31 cellular contexts compared by ENCODE assay signal in the genomic region with DNA sequence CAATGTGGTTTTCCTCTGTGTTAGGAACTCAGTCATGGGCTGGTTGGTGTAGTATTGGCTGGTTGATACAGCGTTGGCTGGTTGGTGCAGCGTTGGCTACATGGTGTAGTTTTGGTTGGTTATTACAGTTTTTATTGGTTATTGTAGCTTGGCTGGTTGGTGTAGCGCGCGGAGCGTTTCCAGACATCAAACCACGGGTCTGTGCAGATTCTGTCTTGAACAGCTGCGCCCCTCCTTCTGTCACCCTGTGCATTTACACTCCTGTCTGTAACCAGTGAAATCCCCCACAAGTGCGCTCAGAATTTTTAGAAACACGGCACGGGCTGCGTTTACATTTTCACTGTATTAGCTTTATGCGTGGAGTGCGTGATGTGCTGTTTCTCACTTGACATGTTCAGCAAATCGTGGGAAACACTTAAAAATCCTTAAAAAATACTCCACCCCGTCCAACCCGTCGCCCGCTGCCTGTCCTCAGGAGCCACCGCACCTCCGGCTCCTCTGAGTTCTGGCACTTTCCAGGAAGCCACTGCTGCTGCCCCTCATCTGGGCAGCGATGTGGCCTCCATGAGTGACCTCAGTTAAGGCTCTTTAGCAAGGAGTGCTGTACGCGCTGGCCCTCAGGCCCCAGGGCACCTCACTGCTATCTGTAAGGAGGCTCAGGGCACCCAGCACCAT. TPM values are rescaled to one million over a fixed set of nuclear protein-coding genes. Genes with fewer than 3 reads are reported as not detected.
"Had no signal": no experiment of that assay in that cellular context is flagged by ENCODE, and none has a peak within 500 bp of the region (broad histone marks: within the 10 kb centered on the region; RNA-seq: fewer than 3 reads in every experiment).

No MANE protein-coding gene starts in this region.

- H3K27ac Mint-ChIP-seq: activated B cell treated with CpG ODN at 0.5 μM for 24 hours; activated CD4-positive, alpha-beta T cell treated with anti-CD3 and anti-CD28 coated beads for 36 hours; activated naive CD8-positive, alpha-beta T cell; activated T-cell treated with anti-CD3 and anti-CD28 coated beads, Interleukin-2, amount 50 U/mL, for 72 hours; immature natural killer cell; natural killer cell treated with Interleukin-12 subunit alpha and Interleukin-12 subunit beta and Interleukin-15 and Interleukin-18, amount 100 ng/mL, for 72 hours; stimulated activated memory B cell treated with anti-CD40 and anti-IgM and Interleukin-4, amounts not matched to agents 10 μg/mL and 1 μg/mL and 100 μg/mL, for 72 hours had no signal

- H3K27me3 Mint-ChIP-seq: activated CD4-positive, alpha-beta T cell treated with anti-CD3 and anti-CD28 coated beads for 36 hours; activated naive CD8-positive, alpha-beta T cell; natural killer cell treated with Interleukin-12 subunit alpha and Interleukin-12 subunit beta and Interleukin-15 and Interleukin-18, amount 100 ng/mL, for 72 hours had no signal

- H3K4me2 ChIP-seq: smooth muscle cell had no signal

- H3K9me3 ChIP-seq: gastrocnemius medialis, lower lobe of right lung, mucosa of descending colon, pancreas, psoas muscle, suprapubic skin, tibial artery had no signal

- H3K4me3 Mint-ChIP-seq: activated B cell treated with CpG ODN at 0.5 μM for 24 hours; activated CD4-positive, alpha-beta T cell treated with anti-CD3 and anti-CD28 coated beads for 36 hours; activated naive CD8-positive, alpha-beta T cell; activated T-cell treated with anti-CD3 and anti-CD28 coated beads, Interleukin-2, amount 50 U/mL, for 72 hours; immature natural killer cell; natural killer cell treated with Interleukin-12 subunit alpha and Interleukin-12 subunit beta and Interleukin-15 and Interleukin-18, amount 100 ng/mL, for 72 hours; stimulated activated memory B cell treated with anti-CD40 and anti-IgM and Interleukin-4, amounts not matched to agents 10 μg/mL and 1 μg/mL and 100 μg/mL, for 72 hours had no signal

- DNase-seq: activated B cell treated with CpG ODN at 0.5 μM for 24 hours; activated CD4-positive, alpha-beta T cell treated with anti-CD3 and anti-CD28 coated beads for 36 hours; activated CD4-positive, alpha-beta T cell treated with anti-CD3 and anti-CD28 coated beads, Interleukin-2, amount 50 U/mL, for 4 hours; activated naive CD4-positive, alpha-beta T cell treated with Interleukin-2 at 50 U/mL for 16 hours; activated T-cell treated with anti-CD3 and anti-CD28 coated beads for 4 hours; activated T-cell treated with anti-CD3 and anti-CD28 coated beads, Interleukin-2, amount 50 U/mL, for 72 hours; anterior cingulate cortex; cerebellar nuclear complex; effector memory CD4-positive, alpha-beta T cell; erythroblast; gastrocnemius medialis; hypothalamus; immature natural killer cell; mesendoderm; mucosa of descending colon; stimulated activated CD4-positive, alpha-beta T cell treated with anti-CD3 and anti-CD28 coated beads, Interleukin-1b, Interleukin-23, amount 100 ng/mL, for 48 hours; stimulated activated CD4-positive, alpha-beta T cell treated with anti-CD3 and anti-CD28 coated beads, Interleukin-4, amount 100 ng/mL, for 4 hours; stimulated activated CD8-positive, alpha-beta memory T cell treated with anti-CD3 and anti-CD28 coated beads, Interleukin-4, amount 100 ng/mL, for 48 hours; T-helper 2 cell; tibial artery had no signal

- H3K4me1 ChIP-seq: gastrocnemius medialis, lower lobe of right lung, pancreas, psoas muscle, tibial artery had no signal

- H3K4me1 Mint-ChIP-seq: activated B cell treated with CpG ODN at 0.5 μM for 24 hours; activated CD4-positive, alpha-beta T cell treated with anti-CD3 and anti-CD28 coated beads for 36 hours; immature natural killer cell; stimulated activated memory B cell treated with anti-CD40 and anti-IgM and Interleukin-4, amounts not matched to agents 10 μg/mL and 1 μg/mL and 100 μg/mL, for 72 hours had no signal

- H3K36me3 Mint-ChIP-seq: activated naive CD8-positive, alpha-beta T cell; immature natural killer cell; natural killer cell treated with Interleukin-12 subunit alpha and Interleukin-12 subunit beta and Interleukin-15 and Interleukin-18, amount 100 ng/mL, for 72 hours; stimulated activated memory B cell treated with anti-CD40 and anti-IgM and Interleukin-4, amounts not matched to agents 10 μg/mL and 1 μg/mL and 100 μg/mL, for 72 hours had no signal

- H3K9me3 Mint-ChIP-seq: activated B cell treated with CpG ODN at 0.5 μM for 24 hours; activated T-cell treated with anti-CD3 and anti-CD28 coated beads, Interleukin-2, amount 50 U/mL, for 72 hours; immature natural killer cell; natural killer cell treated with Interleukin-12 subunit alpha and Interleukin-12 subunit beta and Interleukin-15 and Interleukin-18, amount 100 ng/mL, for 72 hours; stimulated activated memory B cell treated with anti-CD40 and anti-IgM and Interleukin-4, amounts not matched to agents 10 μg/mL and 1 μg/mL and 100 μg/mL, for 72 hours had no signal

- H3K27me3 ChIP-seq: pancreas had no signal

- H3K36me3 ChIP-seq: gastrocnemius medialis, pancreas, suprapubic skin, tibial artery had no signal

- H3K4me3 ChIP-seq: coronary artery, dorsolateral prefrontal cortex, gastrocnemius medialis, lower lobe of right lung, mucosa of descending colon, pancreas, psoas muscle, smooth muscle cell, suprapubic skin, tibial artery had no signal

- H3K27ac ChIP-seq: coronary artery, dorsolateral prefrontal cortex, gastrocnemius medialis, lower lobe of right lung, pancreas, psoas muscle, suprapubic skin, tibial artery had no signal

- ATAC-seq: activated CD4-positive, alpha-beta T cell treated with anti-CD3 and anti-CD28 coated beads for 36 hours; activated T-cell treated with anti-CD3 and anti-CD28 coated beads, Interleukin-2, amount 50 U/mL, for 72 hours; gastrocnemius medialis; mucosa of descending colon; natural killer cell treated with Interleukin-12 subunit alpha and Interleukin-12 subunit beta and Interleukin-15 and Interleukin-18, amount 100 ng/mL, for 72 hours; pancreas; psoas muscle; stimulated activated memory B cell treated with anti-CD40 and anti-IgM and Interleukin-4, amounts not matched to agents 10 μg/mL and 1 μg/mL and 100 μg/mL, for 72 hours had no signal

RNA-seq across cellular contexts. Expression of gene NKD2, which starts 20.8 kb away (rescaled TPM):
- total RNA-seq: gastrocnemius medialis, myocyte had no signal
- polyA plus RNA-seq: immature natural killer cell had no signal
